14 cellular contexts compared by ENCODE assay signal in genomic region chr12:67263416-67263960, GRCh38. TPM values are rescaled to one million over a fixed set of nuclear protein-coding genes. Genes with fewer than 3 reads are reported as not detected.
DNase-seq lines count a peak whose midpoint lies in the region; ATAC-seq and TF ChIP-seq lines count a peak whose summit lies in the region.
"Had no signal": no experiment of that assay in that cellular context is flagged by ENCODE, and none has a peak within 500 bp of the region (broad histone marks: within the 10 kb centered on the region; RNA-seq: fewer than 3 reads in every experiment).

No MANE protein-coding gene starts in this region.

- no peak overlapping the region for H2AFZ ChIP-seq in mesenchymal stem cell (ENCODE audit: low read depth, low read length)

- H2BK120ac ChIP-seq in mesenchymal stem cell (ENCODE audit: low read depth, low read length): no peak overlapping the region

- no peak overlapping the region for H3K4ac ChIP-seq in mesenchymal stem cell (ENCODE audit: low read depth in 1 of 2, low read length in 2 of 2)

- ATAC-seq in SK-N-SH treated with all-trans-retinoic acid at 6 μM for 48 hours (no peak), GM21423 (IDR thresholded peaks at IDR 0.05; ENCODE audit: unreplicated experiment) (no peak)
- ATAC-seq: HCT116 had no signal

- H3K4me1 ChIP-seq in HEK293 (ENCODE audit: control insufficient read depth, insufficient read depth, low read length) (no peaks in the 10 kb centered on the region), mesenchymal stem cell (ENCODE audit: control insufficient read depth, insufficient read depth, low read depth, low read length) (peaks cover 3% of the 10 kb centered on the region)

- no peak overlapping the region for H2BK15ac ChIP-seq in mesenchymal stem cell (ENCODE audit: low read depth, poor library complexity, severe bottlenecking)

- no peak overlapping the region for H4K91ac ChIP-seq in mesenchymal stem cell (ENCODE audit: low read length)

- no peaks in the 10 kb centered on the region for H3K27me3 ChIP-seq in mesenchymal stem cell (ENCODE audit: control insufficient read depth in 1 of 2, insufficient read depth in 1 of 2, low read length in 2 of 2)

- H3K18ac ChIP-seq in mesenchymal stem cell (ENCODE audit: low read depth in 1 of 2, low read length in 2 of 2): no peak overlapping the region

- H3K79me1 ChIP-seq in mesenchymal stem cell (replicated peaks; ENCODE audit: low read length, poor library complexity, severe bottlenecking): no peaks in the 10 kb centered on the region

- DNase-seq in NCI-H69 (lab: John Stamatoyannopoulos, UW) (peak; percentile 25), mesenchymal stem cell (no peak), NCI-H146 (lab: John Stamatoyannopoulos, UW) (no peak), NCI-H748 (lab: John Stamatoyannopoulos, UW; ENCODE audit: unreplicated experiment) (no peak), cerebellar nuclear complex (lab: John Stamatoyannopoulos, UW) (no peak)
- DNase-seq: C1 segment of cervical spinal cord; CD4-positive, alpha-beta T cell; DMS53; GF-D8; IMR-90 had no signal

- WGBS in mesenchymal stem cell: 29% methylated on average over 3 of the region's 5 CpGs

- no peak overlapping the region for H3K9ac ChIP-seq in mesenchymal stem cell (ENCODE audit: low read length)

- POLR2A ChIA-PET in HEK293 (lab: Yijun Ruan, JAX): no interaction called here

- H3K36me3 ChIP-seq in HEK293 (ENCODE audit: control insufficient read depth in 2 of 2, insufficient read depth in 1 of 2, low read length in 2 of 2): no peaks in the 10 kb centered on the region
- no peaks in the 10 kb centered on the region for H3K36me3 ChIP-seq in mesenchymal stem cell (ENCODE audit: control insufficient read depth in 1 of 2, insufficient read depth in 2 of 2, low read depth in 1 of 2, low read length in 2 of 2)

- H3K4me3 ChIP-seq in HEK293 (ENCODE audit: low read depth, low read length) (no peak overlapping the region), mesenchymal stem cell (ENCODE audit: insufficient read depth in 1 of 2, low read depth in 1 of 2, low read length in 2 of 2) (no peak overlapping the region)

- H3K27ac ChIP-seq in HEK293 (ENCODE audit: extremely low read depth, low read depth, low read length) (no peak overlapping the region), mesenchymal stem cell (ENCODE audit: low read length, poor library complexity, severe bottlenecking) (no peak overlapping the region)

- no peak overlapping the region for H2BK12ac ChIP-seq in mesenchymal stem cell (ENCODE audit: low read length in 2 of 2)

- no peak overlapping the region for H3K4me2 ChIP-seq in mesenchymal stem cell (ENCODE audit: low read length, poor library complexity, severe bottlenecking)

- peak overlapping the region; percentile 44 for H2BK5ac ChIP-seq in mesenchymal stem cell (ENCODE audit: low read depth, low read length, poor library complexity, severe bottlenecking)

- CTCF ChIA-PET in HEK293 (lab: Yijun Ruan, JAX): no interaction called here

- no peak overlapping the region for H3K23ac ChIP-seq in mesenchymal stem cell (ENCODE audit: low read length in 2 of 2)

- H3K9me3 ChIP-seq in HEK293 (ENCODE audit: control insufficient read depth, insufficient read depth, low read depth, low read length) (no peaks in the 10 kb centered on the region), mesenchymal stem cell (ENCODE audit: control insufficient read depth, low read length) (no peaks in the 10 kb centered on the region)

- no peak for TF ChIP-seq CTCF in HEK293 (tag by site-specific recombination; IDR thresholded peaks at IDR 0.05)

- H2AK5ac ChIP-seq in mesenchymal stem cell (ENCODE audit: low read length, severe bottlenecking): no peak overlapping the region

- no peak overlapping the region for H3K14ac ChIP-seq in mesenchymal stem cell (ENCODE audit: low read length in 2 of 2)

- H4K8ac ChIP-seq in mesenchymal stem cell (ENCODE audit: low read length): no peak overlapping the region

TF ChIP-seq in HEK293, 187 proteins besides CTCF, POLR2A, EP300 and RAD21:
- peak; percentile 97 for TF ChIP-seq WT1 (tag by site-specific recombination; IDR thresholded peaks at IDR 0.05)
- no peak for TF ChIP-seq ZSCAN16 (tag by site-specific recombination; IDR thresholded peaks at IDR 0.05)

TF ChIP-seq in SK-N-SH treated with all-trans-retinoic acid at 6 μM for 48 hours, 23 proteins besides CTCF, POLR2A, EP300 and RAD21:
- TF ChIP-seq ZFP3 (CRISPR knock-in tag; IDR thresholded peaks at IDR 0.05): no peak
- TF ChIP-seq ISL1 (CRISPR knock-in tag; IDR thresholded peaks at IDR 0.05): peak; percentile 68

RNA-seq across cellular contexts. Expression of gene CAND1, which starts 5.7 kb away (rescaled TPM):
- 48.9 TPM for polyA plus RNA-seq in mesenchymal stem cell (2013, experiment 1 of 2)
- polyA plus RNA-seq in mesenchymal stem cell (2013, experiment 2 of 2): 49.6 TPM
